Comparison of ENCODE assay signal across 18 cellular contexts in genomic region chr3:67875858-67876257, GRCh38.
A peak's percentile ranks its signal among the peaks of the same experiment; 100 is the strongest.
DNase-seq lines count a peak whose midpoint lies in the region; ATAC-seq, FAIRE-seq and TF ChIP-seq lines count a peak whose summit lies in the region.
"Had no signal": no experiment of that assay in that cellular context is flagged by ENCODE, and none has a peak within 500 bp of the region (broad histone marks: within the 10 kb centered on the region; RNA-seq: fewer than 3 reads in every experiment).

No MANE protein-coding gene starts in this region.

- H3K9me3 Mint-ChIP-seq in activated T-helper 17 cell treated with anti-CD3 and anti-CD28 coated beads, Interleukin-2, amount 50 U/mL, for 72 hours: no peaks in the 10 kb centered on the region
- no peaks in the 10 kb centered on the region for H3K9me3 Mint-ChIP-seq in natural killer cell
- H3K9me3 Mint-ChIP-seq: CD8-positive, alpha-beta T cell; GM23338 had no signal

- DNase-seq in A549 (ENCODE audit: low read depth in 1 of 2, low spot score in 1 of 2) (peak in 1 of 2 experiments; percentile 3), LHCN-M2 (ENCODE audit: low read depth) (peak; percentile 48), body of pancreas (no peak), right lobe of liver (no peak), EL (no peak), natural killer cell (no peak)
- DNase-seq: CD8-positive, alpha-beta T cell; COR-L47; DMS53; H7 had no signal

- WGBS in A549 (ENCODE audit: missing lambda C conversion rate): 4% methylated on average over 3 of the region's 3 CpGs
- 40 to 50% methylated on average over 3 of the region's 3 CpGs for WGBS in body of pancreas, 2 donors
- WGBS in right lobe of liver (ENCODE audit: insufficient coverage, low coverage, low lambda C conversion rate, missing lambda C conversion rate): 10% methylated on average over 3 of the region's 3 CpGs

- H3K4me1 ChIP-seq in A549 (peaks cover 19% of the 10 kb centered on the region), body of pancreas (no peaks in the 10 kb centered on the region), right lobe of liver (peaks cover 0 to 29% (median 6%) of the 10 kb centered on the region in 4 donors)

- ATAC-seq in A549 (peak; percentile 30 to 72; a peak in 4 of 6 replicates), body of pancreas (peak; percentile 13), right lobe of liver (peak; percentile 24 to 52 (median 40)), HG03095 (IDR thresholded peaks at IDR 0.05; ENCODE audit: unreplicated experiment) (no peak), natural killer cell (no peak)
- no peak for ATAC-seq in activated T-helper 17 cell treated with anti-CD3 and anti-CD28 coated beads, Interleukin-2, amount 50 U/mL, for 72 hours (replicated peaks)
- ATAC-seq: CD8-positive, alpha-beta T cell; GM12878; GM23338 had no signal

- no peak overlapping the region for H3K27ac Mint-ChIP-seq in activated T-helper 17 cell treated with anti-CD3 and anti-CD28 coated beads, Interleukin-2, amount 50 U/mL, for 72 hours
- no peak overlapping the region for H3K27ac Mint-ChIP-seq in natural killer cell
- H3K27ac Mint-ChIP-seq: CD14-positive monocyte; CD8-positive, alpha-beta T cell; GM23338 had no signal

- H3K27me3 Mint-ChIP-seq in activated T-helper 17 cell treated with anti-CD3 and anti-CD28 coated beads, Interleukin-2, amount 50 U/mL, for 72 hours: no peaks in the 10 kb centered on the region
- no peaks in the 10 kb centered on the region for H3K27me3 Mint-ChIP-seq in natural killer cell (ENCODE audit: low read depth in 2 of 2)

- no peak for TF ChIP-seq CTCF in A549 (IDR thresholded peaks at IDR 0.05)
- no peak for TF ChIP-seq CTCF in body of pancreas (IDR thresholded peaks at IDR 0.05)
- no peak for TF ChIP-seq CTCF in right lobe of liver (IDR thresholded peaks at IDR 0.05)
- TF ChIP-seq CTCF in natural killer cell (IDR thresholded peaks at IDR 0.05): no peak

- no peak for FAIRE-seq in A549 (lab: Jason Lieb, UNC)
- FAIRE-seq: A204.1, GM12878, GM18507, HTR-8/SVneo had no signal

- TF ChIP-seq POLR2A in A549 (IDR thresholded peaks at IDR 0.05; ENCODE audit: low read length) (no peak), body of pancreas (IDR thresholded peaks at IDR 0.05) (no peak), right lobe of liver (IDR thresholded peaks at IDR 0.05) (no peak)

- H3K4me3 ChIP-seq in A549: no peak overlapping the region
- no peak overlapping the region for H3K4me3 ChIP-seq in body of pancreas
- H3K4me3 ChIP-seq in right lobe of liver: no peak overlapping the region
- H3K4me3 ChIP-seq: GM12878, GM23338 had no signal

- no peaks in the 10 kb centered on the region for H3K4me1 Mint-ChIP-seq in activated T-helper 17 cell treated with anti-CD3 and anti-CD28 coated beads, Interleukin-2, amount 50 U/mL, for 72 hours
- no peaks in the 10 kb centered on the region for H3K4me1 Mint-ChIP-seq in natural killer cell
- H3K4me1 Mint-ChIP-seq: CD14-positive monocyte, GM23338 had no signal

- no peak for TF ChIP-seq RAD21 in A549 (conservative IDR thresholded peaks at IDR 0.05 in 1 of 2, IDR thresholded peaks at IDR 0.05 in 1 of 2)

- POLR2A ChIA-PET in A549 (lab: Yijun Ruan, JAX): no interaction called here

- CTCF ChIA-PET in A549 (lab: Yijun Ruan, JAX): no interaction called here

- peak overlapping the region; percentile 41 for H3K4me2 ChIP-seq in A549
- H3K4me2 ChIP-seq: GM23338 had no signal

- intact Hi-C loops in body of pancreas (cut with DNase I) (no loop called here), right lobe of liver (cut with DNase I) (no loop called here), natural killer cell (cut with micrococcal nuclease) (no loop called here)

- H3K27me3 ChIP-seq in body of pancreas (no peaks in the 10 kb centered on the region), right lobe of liver (no peaks in the 10 kb centered on the region)

- H3K4me3 Mint-ChIP-seq in activated T-helper 17 cell treated with anti-CD3 and anti-CD28 coated beads, Interleukin-2, amount 50 U/mL, for 72 hours: no peak overlapping the region
- no peak overlapping the region for H3K4me3 Mint-ChIP-seq in natural killer cell
- H3K4me3 Mint-ChIP-seq: CD14-positive monocyte; CD8-positive, alpha-beta T cell; GM23338 had no signal

- H3K27ac ChIP-seq in A549 (peak overlapping the region; percentile 39 to 42; a peak in 3 of 6 replicates), body of pancreas (peak overlapping the region in 3 of 4 donors; percentile 20 to 59 (median 45)), right lobe of liver (peak overlapping the region; percentile 22 to 61 (median 44))

- TF ChIP-seq EP300 in A549 (IDR thresholded peaks at IDR 0.05): no peak

- no peaks in the 10 kb centered on the region for H3K36me3 ChIP-seq in body of pancreas (replicated peaks in 1 of 2; ENCODE audit: insufficient read depth in 1 of 2, low read depth in 2 of 2)
- H3K36me3 ChIP-seq in right lobe of liver: no peaks in the 10 kb centered on the region

- H3K9me3 ChIP-seq in A549: no peaks in the 10 kb centered on the region
- H3K9me3 ChIP-seq in body of pancreas: no peaks in the 10 kb centered on the region
- no peaks in the 10 kb centered on the region for H3K9me3 ChIP-seq in right lobe of liver

- no peaks in the 10 kb centered on the region for H3K36me3 Mint-ChIP-seq in activated T-helper 17 cell treated with anti-CD3 and anti-CD28 coated beads, Interleukin-2, amount 50 U/mL, for 72 hours (ENCODE audit: low read depth)
- no peaks in the 10 kb centered on the region for H3K36me3 Mint-ChIP-seq in natural killer cell
- H3K36me3 Mint-ChIP-seq: CD14-positive monocyte; CD8-positive, alpha-beta T cell had no signal

TF ChIP-seq in A549, 52 proteins besides CTCF, POLR2A, EP300 and RAD21:
- TF ChIP-seq FOSL2 (IDR thresholded peaks at IDR 0.05) (no peak), FOSL2 (CRISPR knock-in tag; IDR thresholded peaks at IDR 0.05) (no peak), KDM5A (IDR thresholded peaks at IDR 0.05) (no peak), CBX2 (IDR thresholded peaks at IDR 0.05; ENCODE audit: borderline replicate concordance, low read depth) (no peak), CHD4 (IDR thresholded peaks at IDR 0.05; ENCODE audit: borderline replicate concordance) (no peak)

Comparison
In these comparisons a context has a peak if more than half of its experiments do, and no peak if none do; other contexts are left out.
1. ATAC-seq: peak in A549 (2 of 2), body of pancreas (single experiment) and right lobe of liver (4 of 4); none in HG03095 (single experiment), activated T-helper 17 cell treated with anti-CD3 and anti-CD28 coated beads, Interleukin-2, amount 50 U/mL, for 72 hours (single experiment) and natural killer cell (0 of 3).
2. Peak in every context shown above with its lines, with median percentiles within 50 percentile points of each other: H3K27ac ChIP-seq.